In genomic region chr1:226541231-226541630, GRCh38 we compare ENCODE assay signal across 20 cellular contexts. TPM values are rescaled to one million over a fixed set of nuclear protein-coding genes. Genes with fewer than 3 reads are reported as not detected.
A peak's percentile ranks its signal among the peaks of the same experiment; 100 is the strongest.
DNase-seq lines count a peak whose midpoint lies in the region; ATAC-seq and TF ChIP-seq lines count a peak whose summit lies in the region.
"Had no signal": no experiment of that assay in that cellular context is flagged by ENCODE, and none has a peak within 500 bp of the region (broad histone marks: within the 10 kb centered on the region; RNA-seq: fewer than 3 reads in every experiment).

No MANE protein-coding gene starts in this region.

- WGBS in psoas muscle, 3 donors: 64 to 76% (median 69%) methylated on average over 4 of the region's 4 CpGs

- DNase-seq in DMS53 (lab: John Stamatoyannopoulos, UW) (peak; percentile 38), DMS53 treated with DMSO at 0.1 percent for 48 hours (lab: John Stamatoyannopoulos, UW; ENCODE audit: unreplicated experiment) (no peak), epithelial cell of proximal tubule (ENCODE audit: low read depth) (no peak), psoas muscle (no peak), inferior parietal cortex (ENCODE audit: extremely low spot score) (no peak), HT-29 (ENCODE audit: low spot score) (no peak), NCI-H526 treated with DMSO at 0.1 percent for 48 hours (lab: John Stamatoyannopoulos, UW) (no peak)
- DNase-seq: AML-193; Caco-2; CD4-positive, alpha-beta T cell; GM23248; IMR-90 had no signal

- no peak for ATAC-seq in psoas muscle
- ATAC-seq: A549, K562 had no signal

- no peak for TF ChIP-seq CTCF in epithelial cell of proximal tubule (conservative IDR thresholded peaks at IDR 0.05; ENCODE audit: low read depth, low read length)
- TF ChIP-seq CTCF in psoas muscle (IDR thresholded peaks at IDR 0.05): no peak

- peak overlapping the region; percentile 23 for H3K27ac ChIP-seq in psoas muscle
- H3K27ac ChIP-seq: 22Rv1, A549, C4-2B, GM23248 had no signal

- H3K4me3 ChIP-seq in epithelial cell of proximal tubule (ENCODE audit: low read depth, low read length): peak overlapping the region; percentile 46
- H3K4me3 ChIP-seq in psoas muscle: peak overlapping the region; percentile 4
- H3K4me3 ChIP-seq: A549, GM23248, HAP-1, K562 had no signal

- intact Hi-C loops in psoas muscle (cut with DNase I): no loop called here

- no peaks in the 10 kb centered on the region for H3K36me3 ChIP-seq in psoas muscle (ENCODE audit: insufficient read depth in 1 of 2, low read depth in 1 of 2)
- H3K36me3 ChIP-seq: HAP-1 had no signal

- no peaks in the 10 kb centered on the region for H3K27me3 ChIP-seq in psoas muscle (ENCODE audit: insufficient read depth in 3 of 3, low read length in 2 of 3)

- no peaks in the 10 kb centered on the region for H3K9me3 ChIP-seq in psoas muscle
- H3K9me3 ChIP-seq: A549, Caco-2, HAP-1 had no signal

- H3K4me1 ChIP-seq in psoas muscle: peaks cover 9% of the 10 kb centered on the region
- H3K4me1 ChIP-seq: A549, Caco-2, HAP-1 had no signal

RNA-seq across cellular contexts. Expression of gene STUM, which starts 7.3 kb away (rescaled TPM):
- total RNA-seq in epithelial cell of proximal tubule: under 0.01 TPM in 1 of 2 replicates, not detected in the other
- 1 to 10 TPM in 3 of 4 donors, under 1 TPM in 1; 0.34 to 1.5 (median 1.2) TPM for total RNA-seq in psoas muscle
- polyA plus RNA-seq in psoas muscle: under 1 TPM; 0.69 to 0.96 (median 0.86) TPM
- not detected in 2 replicates for total RNA-seq in HT-29 (2014; rRNA removed; shearing (Covaris generic))
- total RNA-seq: CD4-positive, alpha-beta T cell; H4; HT1080; IMR-90; K562 had no signal
- polyA plus RNA-seq: A549, BJ, GM23248, IMR-90, K562 had no signal
